In genomic region chr1:77468556-77468955, GRCh38 we compare ENCODE assay signal across 1 cellular context.
TF ChIP-seq lines count a peak whose summit lies in the region.

No MANE protein-coding gene starts in this region.

TF ChIP-seq in GM23338, 12 proteins besides CTCF, POLR2A, EP300 and RAD21 (continued from another document):
- no peak for TF ChIP-seq ZNF462 (CRISPR knock-in tag; IDR thresholded peaks at IDR 0.05)
TF ChIP-seq in GM23338: peak in this region for 0.
